Comparison of ENCODE assay signal across 10 cellular contexts in genomic region chr1:150187560-150187931, GRCh38. TPM values are rescaled to one million over a fixed set of nuclear protein-coding genes. Genes with fewer than 3 reads are reported as not detected.
DNase-seq lines count a peak whose midpoint lies in the region; ATAC-seq, FAIRE-seq and TF ChIP-seq lines count a peak whose summit lies in the region.
"Had no signal": no experiment of that assay in that cellular context is flagged by ENCODE, and none has a peak within 500 bp of the region (broad histone marks: within the 10 kb centered on the region; RNA-seq: fewer than 3 reads in every experiment).

No MANE protein-coding gene starts in this region.

- H3K4me2 ChIP-seq in HepG2 (ENCODE audit: low read depth, low read length): no peak overlapping the region

- CTCF ChIA-PET in activated CD8-positive, alpha-beta memory T cell treated with anti-CD3 and anti-CD28 coated beads, Interleukin-2, amount 10 ng/mL, durations not matched to agents 7 days and 5 days (lab: Charles Lee): interaction anchor here (0.7 to 3.2 kb wide), 48 partner anchors 11 to 912 kb away, joined by 3 to 80 read pairs (median 5); partner anchors contain the start of genes PLEKHO1 and RPRD2
- CTCF ChIA-PET in HepG2 (lab: Yijun Ruan, JAX; ENCODE audit: low intra/inter-chr PET ratio, low total read pairs): interaction anchor here (1.2 to 2.5 kb wide), 3 partner anchors 19 to 226 kb away, joined by 4 to 12 read pairs (median 4); no protein-coding TSS in a partner anchor

- H3K9me3 ChIP-seq in HepG2 (ENCODE audit: low read length) (no peaks in the 10 kb centered on the region), testis (no peaks in the 10 kb centered on the region)

- peaks cover 4% of the 10 kb centered on the region for H3K27me3 Mint-ChIP-seq in activated CD8-positive, alpha-beta memory T cell treated with anti-CD3 and anti-CD28 coated beads, Interleukin-2, amount 10 ng/mL, durations not matched to agents 7 days and 5 days
- no peaks in the 10 kb centered on the region for H3K27me3 Mint-ChIP-seq in activated T-helper 17 cell treated with anti-CD3 and anti-CD28 coated beads, Interleukin-2, amount 50 U/mL, for 72 hours
- H3K27me3 Mint-ChIP-seq in type B pancreatic cell: no peaks in the 10 kb centered on the region

- TF ChIP-seq POLR2A in HepG2 (IDR thresholded peaks at IDR 0.05; ENCODE audit: insufficient read depth in 1 of 2, low read depth in 2 of 2, low read length in 2 of 2) (no peak), testis (IDR thresholded peaks at IDR 0.05) (no peak)

- H3K4me3 Mint-ChIP-seq in activated CD8-positive, alpha-beta memory T cell treated with anti-CD3 and anti-CD28 coated beads, Interleukin-2, amount 10 ng/mL, durations not matched to agents 7 days and 5 days: no peak overlapping the region
- H3K4me3 Mint-ChIP-seq in activated T-helper 17 cell treated with anti-CD3 and anti-CD28 coated beads, Interleukin-2, amount 50 U/mL, for 72 hours: peak overlapping the region; percentile 64
- H3K4me3 Mint-ChIP-seq in type B pancreatic cell: no peak overlapping the region

- no peak overlapping the region for H2AFZ ChIP-seq in HepG2 (ENCODE audit: low read length)

- intact Hi-C loops in HepG2 (cut with micrococcal nuclease; ENCODE audit: unreplicated experiment): loop anchor here (2.0 kb wide), 1 partner anchor 225 kb away; no protein-coding TSS in a partner anchor
- intact Hi-C loops in testis (cut with DNase I; ENCODE audit: low total_unique reads): no loop called here

- TF ChIP-seq CTCF in HepG2 (CRISPR knock-in tag; IDR thresholded peaks at IDR 0.05) (no peak), type B pancreatic cell (conservative IDR thresholded peaks at IDR 0.05) (peak; percentile 37), testis (IDR thresholded peaks at IDR 0.05) (peak in 1 of 3 experiments; percentile 7)

- H3K36me3 Mint-ChIP-seq in activated CD8-positive, alpha-beta memory T cell treated with anti-CD3 and anti-CD28 coated beads, Interleukin-2, amount 10 ng/mL, durations not matched to agents 7 days and 5 days: no peaks in the 10 kb centered on the region
- H3K36me3 Mint-ChIP-seq in activated T-helper 17 cell treated with anti-CD3 and anti-CD28 coated beads, Interleukin-2, amount 50 U/mL, for 72 hours (ENCODE audit: low read depth): no peaks in the 10 kb centered on the region
- no peaks in the 10 kb centered on the region for H3K36me3 Mint-ChIP-seq in type B pancreatic cell

- H3K27ac Mint-ChIP-seq in activated CD8-positive, alpha-beta memory T cell treated with anti-CD3 and anti-CD28 coated beads, Interleukin-2, amount 10 ng/mL, durations not matched to agents 7 days and 5 days: no peak overlapping the region
- no peak overlapping the region for H3K27ac Mint-ChIP-seq in activated T-helper 17 cell treated with anti-CD3 and anti-CD28 coated beads, Interleukin-2, amount 50 U/mL, for 72 hours
- peak overlapping the region; percentile 51 for H3K27ac Mint-ChIP-seq in type B pancreatic cell

- no peaks in the 10 kb centered on the region for H3K79me2 ChIP-seq in HepG2 (ENCODE audit: insufficient read depth, low read length)

- H4K20me1 ChIP-seq in HepG2 (ENCODE audit: insufficient read depth, low read length): no peaks in the 10 kb centered on the region

- peaks cover 14% of the 10 kb centered on the region for H3K4me1 Mint-ChIP-seq in activated CD8-positive, alpha-beta memory T cell treated with anti-CD3 and anti-CD28 coated beads, Interleukin-2, amount 10 ng/mL, durations not matched to agents 7 days and 5 days
- H3K4me1 Mint-ChIP-seq in activated T-helper 17 cell treated with anti-CD3 and anti-CD28 coated beads, Interleukin-2, amount 50 U/mL, for 72 hours: peaks cover 7% of the 10 kb centered on the region
- peaks cover 6% of the 10 kb centered on the region for H3K4me1 Mint-ChIP-seq in type B pancreatic cell (ENCODE audit: unreplicated experiment)

- no TSS peak for BruUV-seq in HepG2 (replicated peaks; lab: Mats Ljungman, UMichigan)

- H3K27ac ChIP-seq in HepG2 (ENCODE audit: extremely low read length, insufficient read depth, low read length) (no peak overlapping the region), testis (no peak overlapping the region)

- no peak for DNase-seq in activated CD8-positive, alpha-beta memory T cell treated with anti-CD3 and anti-CD28 coated beads, Interleukin-2, amount 10 ng/mL, durations not matched to agents 7 days and 5 days
- DNase-seq in activated CD8-positive, alpha-beta memory T cell treated with anti-CD3 and anti-CD28 coated beads for 24 hours: no peak
- DNase-seq in HepG2 (ENCODE audit: low spot score): no peak
- DNase-seq in type B pancreatic cell (ENCODE audit: extremely low spot score, unreplicated experiment): no peak
- DNase-seq in mesenteric fat pad (ENCODE audit: low spot score): no peak
- DNase-seq in testis: no peak
- DNase-seq: activated naive CD4-positive, alpha-beta T cell had no signal

- ATAC-seq in activated CD8-positive, alpha-beta memory T cell treated with anti-CD3 and anti-CD28 coated beads, Interleukin-2, amount 10 ng/mL, durations not matched to agents 7 days and 5 days: peak; percentile 49
- peak; percentile 23 for ATAC-seq in activated T-helper 17 cell treated with anti-CD3 and anti-CD28 coated beads, Interleukin-2, amount 50 U/mL, for 72 hours (replicated peaks)
- ATAC-seq in HepG2 (peak; percentile 33), GM19397 (IDR thresholded peaks at IDR 0.05; ENCODE audit: unreplicated experiment) (no peak)

- FAIRE-seq in HepG2 (lab: Jason Lieb, UNC): no peak

- peaks cover 0 to 3% of the 10 kb centered on the region in 2 experiments; a peak in 2 of 5 replicates for H3K27me3 ChIP-seq in HepG2 (ENCODE audit: control insufficient read depth in 1 of 2, insufficient read depth in 2 of 2, low read length in 2 of 2)
- H3K27me3 ChIP-seq in testis: no peaks in the 10 kb centered on the region

- no peak for TF ChIP-seq EP300 in HepG2 (IDR thresholded peaks at IDR 0.05; ENCODE audit: low read depth in 2 of 2, low read length in 2 of 2)
- no peak for TF ChIP-seq EP300 in HepG2 (CRISPR knock-in tag; IDR thresholded peaks at IDR 0.05; ENCODE audit: borderline replicate concordance)

- WGBS in HepG2 (ENCODE audit: low lambda C conversion rate): 0% methylated on average over 3 of the region's 3 CpGs
- WGBS in testis, 2 donors: 18 to 30% methylated on average over 3 of the region's 3 CpGs

- peaks cover 34% of the 10 kb centered on the region for H3K4me1 ChIP-seq in HepG2 (ENCODE audit: insufficient read depth, low read length)
- no peaks in the 10 kb centered on the region for H3K4me1 ChIP-seq in testis

- H3K36me3 ChIP-seq in HepG2 (replicated peaks in 1 of 2; ENCODE audit: control insufficient read depth in 1 of 2, insufficient read depth in 2 of 2, low read length in 2 of 2): no peaks in the 10 kb centered on the region
- no peaks in the 10 kb centered on the region for H3K36me3 ChIP-seq in testis (ENCODE audit: low read depth, missing control alignments)

- H3K4me3 ChIP-seq in HepG2 (replicated peaks in 1 of 3; ENCODE audit: insufficient read depth in 1 of 3, low read depth in 2 of 3, low read length in 3 of 3) (no peak overlapping the region), testis (no peak overlapping the region)

- no peak for TF ChIP-seq RAD21 in HepG2 (CRISPR knock-in tag; IDR thresholded peaks at IDR 0.05)

- H3K9me3 Mint-ChIP-seq in activated CD8-positive, alpha-beta memory T cell treated with anti-CD3 and anti-CD28 coated beads, Interleukin-2, amount 10 ng/mL, durations not matched to agents 7 days and 5 days (ENCODE audit: low read depth): no peaks in the 10 kb centered on the region
- no peaks in the 10 kb centered on the region for H3K9me3 Mint-ChIP-seq in activated T-helper 17 cell treated with anti-CD3 and anti-CD28 coated beads, Interleukin-2, amount 50 U/mL, for 72 hours
- H3K9me3 Mint-ChIP-seq in type B pancreatic cell: no peaks in the 10 kb centered on the region
- H3K9me3 Mint-ChIP-seq: T-helper 2 cell treated with Interferon-gamma antibody and Interleukin-4, amounts not matched to agents 5 μg/mL and 100 μg/mL, for 36 hours had no signal

- no peak overlapping the region for H3K9ac ChIP-seq in HepG2 (ENCODE audit: insufficient read depth, low read depth, low read length)

- POLR2A ChIA-PET in HepG2 (lab: Yijun Ruan, JAX): interaction anchor here (1.3 to 2.1 kb wide), 2 partner anchors 24 to 300 kb away, joined by 3 to 18 read pairs; a partner anchor contains a TSS

- in situ Hi-C loops in HepG2 (cut with HindIII; ENCODE audit: extremely low pct_ligation_motif_present, low pct_unique_long_range_greater_than_20kb): no loop called here

RNA-seq across cellular contexts. Expression of gene PLEKHO1, which starts 37.8 kb away (rescaled TPM):
- total RNA-seq in activated CD8-positive, alpha-beta memory T cell treated with anti-CD3 and anti-CD28 coated beads, Interleukin-2, amount 10 ng/mL, durations not matched to agents 7 days and 5 days: 100 to 1,000 TPM in 1 of 2 experiments, 10 to 100 TPM in 1; 98.2 to 128 TPM
- 10 to 100 TPM; 33.1 to 43.0 TPM for total RNA-seq in activated T-helper 17 cell treated with anti-CD3 and anti-CD28 coated beads, Interleukin-2, amount 50 U/mL, for 72 hours
- total RNA-seq in HepG2 (2016; rRNA removed; fragmentation: Illumina TruSeq; extraction: Trizol) (9.0 and 10.1 TPM in 2 replicates), type B pancreatic cell (ENCODE audit: low replicate concordance) (27.1 and 72.0 TPM in 2 replicates), mesenteric fat pad (33.1 TPM), testis (100 to 1,000 TPM in 1 of 2 donors, 10 to 100 TPM in 1; 83.5 to 175 TPM)
- 11.3 and 11.7 TPM in 2 replicates for total RNA-seq in HepG2 (2016; cell fraction: cytosol; rRNA removed; fragmentation: Illumina TruSeq; extraction: Trizol; ENCODE audit: low read depth)
- 8.0 and 10.1 TPM in 2 replicates for total RNA-seq in HepG2 (2016; cell fraction: insoluble cytoplasmic fraction; rRNA removed; fragmentation: Illumina TruSeq; extraction: Trizol)
- 16.5 and 22.8 TPM in 2 replicates for total RNA-seq in HepG2 (2016; cell fraction: membrane; rRNA removed; fragmentation: Illumina TruSeq; extraction: Trizol)
- 6.0 and 7.8 TPM in 2 replicates for total RNA-seq in HepG2 (2016; cell fraction: nucleus; rRNA removed; fragmentation: Illumina TruSeq; extraction: Trizol)
- polyA plus RNA-seq in HepG2 (2011; rRNA removed) (9.8 and 14.0 TPM in 2 replicates), testis (ENCODE audit: insufficient read depth, low read depth, low replicate concordance) (283 TPM)
- 7.3 and 7.8 TPM in 2 replicates for polyA plus RNA-seq in HepG2 (2011; cell fraction: cytosol; rRNA removed)
- 14.5 and 15.1 TPM in 2 replicates for polyA plus RNA-seq in HepG2 (2011; cell fraction: nucleus; rRNA removed)
- polyA plus RNA-seq in HepG2 (2012): 5.0 and 7.1 TPM in 2 replicates
- polyA plus RNA-seq in HepG2 (2016; cell fraction: cytosol; fragmentation: Illumina TruSeq; extraction: Trizol; ENCODE audit: low read depth): 14.3 and 15.3 TPM in 2 replicates
- 9.3 and 10.6 TPM in 2 replicates for polyA plus RNA-seq in HepG2 (2016; cell fraction: insoluble cytoplasmic fraction; fragmentation: Illumina TruSeq; extraction: Trizol; ENCODE audit: low read depth)
- 17.5 and 25.2 TPM in 2 replicates for polyA plus RNA-seq in HepG2 (2016; cell fraction: membrane; fragmentation: Illumina TruSeq; extraction: Trizol; ENCODE audit: low read depth)
- 13.1 and 14.2 TPM in 2 replicates for polyA plus RNA-seq in HepG2 (2016; cell fraction: nucleus; fragmentation: Illumina TruSeq; extraction: Trizol; ENCODE audit: insufficient read depth, low read depth)
- 1.4 and 7.6 TPM in 2 replicates for polyA minus RNA-seq in HepG2 (2011; rRNA and poly(A)+ RNA removed; ENCODE audit: low replicate concordance)
- polyA minus RNA-seq in HepG2 (2011; cell fraction: cytosol; rRNA and poly(A)+ RNA removed): 3.5 and 4.0 TPM in 2 replicates
- 4.4 and 5.0 TPM in 2 replicates for polyA minus RNA-seq in HepG2 (2011; cell fraction: nucleus; rRNA and poly(A)+ RNA removed)

RNA-seq across cellular contexts. Expression of gene ANP32E, which starts 48.4 kb away (rescaled TPM):
- 100 to 1,000 TPM; 130 to 173 TPM for total RNA-seq in activated CD8-positive, alpha-beta memory T cell treated with anti-CD3 and anti-CD28 coated beads, Interleukin-2, amount 10 ng/mL, durations not matched to agents 7 days and 5 days
- total RNA-seq in activated T-helper 17 cell treated with anti-CD3 and anti-CD28 coated beads, Interleukin-2, amount 50 U/mL, for 72 hours: 100 to 1,000 TPM; 162 to 166 TPM
- 53.0 and 88.5 TPM in 2 replicates for total RNA-seq in HepG2 (2016; rRNA removed; fragmentation: Illumina TruSeq; extraction: Trizol)
- total RNA-seq in HepG2 (2016; cell fraction: cytosol; rRNA removed; fragmentation: Illumina TruSeq; extraction: Trizol; ENCODE audit: low read depth): 3.4 and 3.8 TPM in 2 replicates
- total RNA-seq in HepG2 (2016; cell fraction: insoluble cytoplasmic fraction; rRNA removed; fragmentation: Illumina TruSeq; extraction: Trizol): 53.3 and 87.6 TPM in 2 replicates
- 13.6 and 13.8 TPM in 2 replicates for total RNA-seq in HepG2 (2016; cell fraction: membrane; rRNA removed; fragmentation: Illumina TruSeq; extraction: Trizol)
- total RNA-seq in HepG2 (2016; cell fraction: nucleus; rRNA removed; fragmentation: Illumina TruSeq; extraction: Trizol): 23.8 and 24.4 TPM in 2 replicates
- 6.9 and 10.3 TPM in 2 replicates for polyA plus RNA-seq in HepG2 (2011; rRNA removed)
- 3.2 and 4.9 TPM in 2 replicates for polyA plus RNA-seq in HepG2 (2011; cell fraction: cytosol; rRNA removed)
- 1.3 and 2.4 TPM in 2 replicates for polyA plus RNA-seq in HepG2 (2011; cell fraction: nucleus; rRNA removed)
- polyA plus RNA-seq in HepG2 (2012): 24.0 and 36.0 TPM in 2 replicates
- polyA plus RNA-seq in HepG2 (2016; cell fraction: cytosol; fragmentation: Illumina TruSeq; extraction: Trizol; ENCODE audit: low read depth): 2.5 and 2.8 TPM in 2 replicates
- 111 and 123 TPM in 2 replicates for polyA plus RNA-seq in HepG2 (2016; cell fraction: insoluble cytoplasmic fraction; fragmentation: Illumina TruSeq; extraction: Trizol; ENCODE audit: low read depth)
- polyA plus RNA-seq in HepG2 (2016; cell fraction: membrane; fragmentation: Illumina TruSeq; extraction: Trizol; ENCODE audit: low read depth): 10.9 and 11.3 TPM in 2 replicates
- polyA plus RNA-seq in HepG2 (2016; cell fraction: nucleus; fragmentation: Illumina TruSeq; extraction: Trizol; ENCODE audit: insufficient read depth, low read depth): 46.5 and 46.7 TPM in 2 replicates
- polyA minus RNA-seq in HepG2 (2011; rRNA and poly(A)+ RNA removed; ENCODE audit: low replicate concordance): 10.8 and 35.5 TPM in 2 replicates
- polyA minus RNA-seq in HepG2 (2011; cell fraction: cytosol; rRNA and poly(A)+ RNA removed): 9.0 and 10.3 TPM in 2 replicates
- 5.6 and 8.9 TPM in 2 replicates for polyA minus RNA-seq in HepG2 (2011; cell fraction: nucleus; rRNA and poly(A)+ RNA removed)
- total RNA-seq in type B pancreatic cell (ENCODE audit: low replicate concordance): 26.8 and 71.9 TPM in 2 replicates
- total RNA-seq in mesenteric fat pad: 17.9 TPM
- total RNA-seq in testis: 10 to 100 TPM in 1 of 2 donors, 1 to 10 TPM in 1; 8.9 to 10.5 TPM
- 11.8 TPM for polyA plus RNA-seq in testis (ENCODE audit: insufficient read depth, low read depth, low replicate concordance)
